In genomic region chr7:55248526-55248925, GRCh38 we compare ENCODE assay signal across 20 cellular contexts.
DNase-seq lines count a peak whose midpoint lies in the region; ATAC-seq and TF ChIP-seq lines count a peak whose summit lies in the region.
"Had no signal": no experiment of that assay in that cellular context is flagged by ENCODE, and none has a peak within 500 bp of the region (broad histone marks: within the 10 kb centered on the region; RNA-seq: fewer than 3 reads in every experiment).

No MANE protein-coding gene starts in this region.

- no peak overlapping the region for H3K23ac ChIP-seq in IMR-90 (ENCODE audit: low read depth, low read length)

- no peak overlapping the region for H4K8ac ChIP-seq in IMR-90 (ENCODE audit: low read depth in 2 of 2, low read length in 2 of 2)

- 0 out of 3 replicates have a peak overlapping the region, but pooled peaks have one; percentile 46 for H2BK15ac ChIP-seq in IMR-90 (ENCODE audit: low read depth, low read length)

- H3K4me2 ChIP-seq in IMR-90 (ENCODE audit: low read depth, low read length) (no peak overlapping the region), OCI-LY7 (ENCODE audit: low read length) (no peak overlapping the region)
- H3K4me2 ChIP-seq: BLaER1 had no signal

- H3K79me2 ChIP-seq in OCI-LY7 (ENCODE audit: insufficient read depth, low read depth, low read length) = no peaks in the 10 kb centered on the region

- peaks cover 9% of the 10 kb centered on the region for H3K9me3 Mint-ChIP-seq in Caco-2 (ENCODE audit: unreplicated experiment)
- H3K9me3 Mint-ChIP-seq: CD4-positive, CD25-positive, alpha-beta regulatory T cell; CD8-positive, alpha-beta memory T cell had no signal

- H2BK120ac ChIP-seq in IMR-90 (ENCODE audit: low read depth, low read length) = no peak overlapping the region

- no peak overlapping the region for H4K91ac ChIP-seq in IMR-90 (ENCODE audit: insufficient read depth, low read depth, low read length)

- H3K9me2 ChIP-seq in OCI-LY7 (ENCODE audit: insufficient read depth, low read length) = no peaks in the 10 kb centered on the region

- peak overlapping the region; percentile 33; the same call in 1 of the 2 replicates for H2BK20ac ChIP-seq in IMR-90 (ENCODE audit: low read depth, low read length)

- H3K4me3 ChIP-seq in Caco-2 (ENCODE audit: low read depth, low read length) = no peak overlapping the region
- no peak overlapping the region for H3K4me3 ChIP-seq in IMR-90 (ENCODE audit: insufficient read depth, low read depth, low read length)
- no peak overlapping the region for H3K4me3 ChIP-seq in esophagus muscularis mucosa
- no peak overlapping the region for H3K4me3 ChIP-seq in thyroid gland (replicated peaks in 1 of 3)
- H3K4me3 ChIP-seq in OCI-LY7 (ENCODE audit: low read depth, low read length, poor library complexity, severe bottlenecking) = no peak overlapping the region
- H3K4me3 ChIP-seq in testis = no peak overlapping the region
- H3K4me3 ChIP-seq: BLaER1 had no signal

- no peak for TF ChIP-seq CTCF in Caco-2 (IDR thresholded peaks at IDR 0.05; ENCODE audit: insufficient read depth in 1 of 2, low read depth in 1 of 2, low read length in 1 of 2, severe bottlenecking in 1 of 2, unreplicated experiment in 1 of 2)
- no peak for TF ChIP-seq CTCF in IMR-90 (conservative IDR thresholded peaks at IDR 0.05; ENCODE audit: low read depth, low read length)
- TF ChIP-seq CTCF in esophagus muscularis mucosa (IDR thresholded peaks at IDR 0.05) = no peak
- TF ChIP-seq CTCF in thyroid gland (IDR thresholded peaks at IDR 0.05) = no peak
- no peak for TF ChIP-seq CTCF in OCI-LY7 (conservative IDR thresholded peaks at IDR 0.05; ENCODE audit: low read length)
- no peak for TF ChIP-seq CTCF in testis (IDR thresholded peaks at IDR 0.05)

- H3K4me1 ChIP-seq in Caco-2 (no peaks in the 10 kb centered on the region), IMR-90 (ENCODE audit: control insufficient read depth, insufficient read depth, low read length) (peaks cover 6% of the 10 kb centered on the region), esophagus muscularis mucosa (no peaks in the 10 kb centered on the region), thyroid gland (peaks cover 15 to 30% of the 10 kb centered on the region in 2 donors), OCI-LY7 (ENCODE audit: insufficient read depth, low read length, poor library complexity, severe bottlenecking) (no peaks in the 10 kb centered on the region), testis (peaks cover 11% of the 10 kb centered on the region)
- H3K4me1 ChIP-seq: BE2C, BLaER1 had no signal

- H3K79me1 ChIP-seq in IMR-90 (ENCODE audit: low read depth in 1 of 2, low read length in 2 of 2) = no peaks in the 10 kb centered on the region

- no peak overlapping the region for H3K56ac ChIP-seq in IMR-90 (ENCODE audit: extremely low read depth, insufficient read depth, low read length)

- CTCF ChIA-PET in Caco-2 (lab: Charles Lee) (interaction anchor here (0.5 to 1.9 kb wide), 3 partner anchors 68 to 1475 kb away, joined by 3 to 8 read pairs (median 3); no protein-coding TSS in a partner anchor), IMR-90 (lab: Yijun Ruan, JAX) (no interaction called here), OCI-LY7 (lab: Charles Lee; ENCODE audit: unreplicated experiment) (no interaction called here)

- H2AK5ac ChIP-seq in IMR-90 (ENCODE audit: low read depth, low read length) = peak overlapping the region; percentile 44; the same call in 1 of the 2 replicates

- WGBS in IMR-90 (ENCODE audit: extremely low coverage in 2 of 2, insufficient read length in 1 of 2), 2 experiments = 92% methylated on average over 7 of the region's 10 CpGs; no CpG with 5 or more reads in 1 of the 2 experiments
- 95% methylated on average over 10 of the region's 10 CpGs for WGBS in esophagus muscularis mucosa
- WGBS in thyroid gland, 2 donors = 93 to 96% methylated on average over 10 of the region's 10 CpGs
- WGBS in testis, 2 donors = 90 to 97% methylated on average over 10 of the region's 10 CpGs

- peak overlapping the region; percentile 54 for H3K27ac Mint-ChIP-seq in Caco-2 (ENCODE audit: unreplicated experiment)
- H3K27ac Mint-ChIP-seq: CD14-positive monocyte; CD4-positive, alpha-beta memory T cell; CD4-positive, CD25-positive, alpha-beta regulatory T cell; CD8-positive, alpha-beta memory T cell had no signal

- POLR2A ChIA-PET in Caco-2 (lab: Charles Lee) = no interaction called here
- POLR2A ChIA-PET in IMR-90 (lab: Charles Lee; ENCODE audit: unreplicated experiment) = no interaction called here
- POLR2A ChIA-PET in OCI-LY7 (lab: Charles Lee) = no interaction called here

- no peak overlapping the region; the same call in 1 of the 2 replicates for H3K4ac ChIP-seq in IMR-90 (ENCODE audit: low read depth, low read length)

- no peaks in the 10 kb centered on the region for H3K27me3 Mint-ChIP-seq in Caco-2 (ENCODE audit: insufficient read depth, unreplicated experiment)

- H3K18ac ChIP-seq in IMR-90 (ENCODE audit: low read depth, low read length) = no peak overlapping the region

- DNase-seq in Caco-2 (no peak), IMR-90 (no peak), esophagus muscularis mucosa (ENCODE audit: extremely low spot score) (peak; percentile 70), thyroid gland (no peak), OCI-LY7 (ENCODE audit: low spot score) (no peak), testis (no peak)
- DNase-seq in activated CD4-positive, alpha-beta T cell treated with anti-CD3 and anti-CD28 coated beads, Interleukin-2, amount 50 U/mL, for 48 hours = no peak
- DNase-seq: 8988T; ACHN; BE2C; C1 segment of cervical spinal cord; Calu3; CD4-positive, alpha-beta memory T cell; CD4-positive, CD25-positive, alpha-beta regulatory T cell; CD8-positive, alpha-beta memory T cell; COR-L47; DMS79 treated with DMSO at 0.1 percent for 48 hours; GF-D8 had no signal

- TF ChIP-seq EP300 in esophagus muscularis mucosa (IDR thresholded peaks at IDR 0.05) = no peak

- dilution Hi-C loops in IMR-90 (cut with HindIII; ENCODE audit: low sequenced_read_pairs, unreplicated experiment) = no loop called here

- TF ChIP-seq POLR2A in IMR-90 (IDR thresholded peaks at IDR 0.05; ENCODE audit: low read depth, low read length) (no peak), esophagus muscularis mucosa (IDR thresholded peaks at IDR 0.05; ENCODE audit: low read depth) (no peak), thyroid gland (IDR thresholded peaks at IDR 0.05) (no peak), testis (IDR thresholded peaks at IDR 0.05) (no peak)

- no peaks in the 10 kb centered on the region; the same call in 1 of the 2 replicates for H3K9me1 ChIP-seq in IMR-90 (ENCODE audit: insufficient read depth, low read length)

- H4K20me1 ChIP-seq in IMR-90 (ENCODE audit: insufficient read depth, low read length) = no peaks in the 10 kb centered on the region
- H4K20me1 ChIP-seq in OCI-LY7 (ENCODE audit: insufficient read depth, low read length) = no peaks in the 10 kb centered on the region
- H4K20me1 ChIP-seq: BLaER1 had no signal

- no peak for TF ChIP-seq RAD21 in IMR-90 (IDR thresholded peaks at IDR 0.05; ENCODE audit: low read length)

- no peaks in the 10 kb centered on the region for H3K36me3 Mint-ChIP-seq in Caco-2 (ENCODE audit: insufficient read depth, unreplicated experiment)
- H3K36me3 Mint-ChIP-seq: CD14-positive monocyte; CD4-positive, alpha-beta memory T cell; CD4-positive, CD25-positive, alpha-beta regulatory T cell; CD8-positive, alpha-beta memory T cell had no signal

- H4K5ac ChIP-seq in IMR-90 (ENCODE audit: low read depth, low read length) = no peak overlapping the region

- H3K14ac ChIP-seq in IMR-90 (replicated peaks; ENCODE audit: low read depth, low read length) = no peak overlapping the region

- H3K4me1 Mint-ChIP-seq in Caco-2 (ENCODE audit: low read depth, unreplicated experiment) = no peaks in the 10 kb centered on the region
- H3K4me1 Mint-ChIP-seq: CD14-positive monocyte had no signal

- H3K27ac ChIP-seq in IMR-90 (ENCODE audit: insufficient read depth, low read length) = no peak overlapping the region
- no peak overlapping the region for H3K27ac ChIP-seq in esophagus muscularis mucosa (replicated peaks in 1 of 4)
- peak overlapping the region; percentile 70 to 84 (median 74) for H3K27ac ChIP-seq in thyroid gland
- no peak overlapping the region for H3K27ac ChIP-seq in OCI-LY7 (ENCODE audit: low read depth, low read length, poor library complexity, severe bottlenecking)
- H3K27ac ChIP-seq in testis = no peak overlapping the region
- H3K27ac ChIP-seq: BLaER1 had no signal

- no peak overlapping the region for H2AFZ ChIP-seq in IMR-90 (replicated peaks; ENCODE audit: low read length, poor library complexity)
- no peak overlapping the region for H2AFZ ChIP-seq in OCI-LY7 (ENCODE audit: low read length)

- no peak overlapping the region for H2AK9ac ChIP-seq in IMR-90 (replicated peaks; ENCODE audit: low read depth, low read length, poor library complexity)

- H3K27me3 ChIP-seq in Caco-2 (replicated peaks; ENCODE audit: control insufficient read depth, insufficient read depth, low read length) = no peaks in the 10 kb centered on the region
- H3K27me3 ChIP-seq in IMR-90 (ENCODE audit: control insufficient read depth, insufficient read depth, low read length) = no peaks in the 10 kb centered on the region
- H3K27me3 ChIP-seq in esophagus muscularis mucosa = no peaks in the 10 kb centered on the region
- no peaks in the 10 kb centered on the region for H3K27me3 ChIP-seq in thyroid gland
- no peaks in the 10 kb centered on the region for H3K27me3 ChIP-seq in testis
- H3K27me3 ChIP-seq: BE2C had no signal

- BruUV-seq in Caco-2 (replicated peaks; lab: Mats Ljungman, UMichigan) (no TSS peak), IMR-90 (replicated peaks; lab: Mats Ljungman, UMichigan) (no TSS peak), OCI-LY7 (replicated peaks; lab: Mats Ljungman, UMichigan) (no TSS peak)

- no peaks in the 10 kb centered on the region for H3K9me3 ChIP-seq in Caco-2
- H3K9me3 ChIP-seq in IMR-90 (ENCODE audit: control insufficient read depth, insufficient read depth, low read length) = no peaks in the 10 kb centered on the region
- H3K9me3 ChIP-seq in esophagus muscularis mucosa = no peaks in the 10 kb centered on the region
- no peaks in the 10 kb centered on the region for H3K9me3 ChIP-seq in thyroid gland
- no peaks in the 10 kb centered on the region for H3K9me3 ChIP-seq in OCI-LY7 (ENCODE audit: low read length)
- H3K9me3 ChIP-seq in testis = no peaks in the 10 kb centered on the region
- H3K9me3 ChIP-seq: BE2C, BLaER1 had no signal

- H3K9ac ChIP-seq in IMR-90 (ENCODE audit: low read depth, low read length) = no peak overlapping the region
- H3K9ac ChIP-seq: BLaER1 had no signal

- no peak overlapping the region for H3K4me3 Mint-ChIP-seq in Caco-2 (ENCODE audit: unreplicated experiment)
- H3K4me3 Mint-ChIP-seq: CD14-positive monocyte; CD4-positive, alpha-beta memory T cell; CD4-positive, CD25-positive, alpha-beta regulatory T cell; CD8-positive, alpha-beta memory T cell had no signal

- H2BK5ac ChIP-seq in IMR-90 (ENCODE audit: low read depth, low read length, poor library complexity, severe bottlenecking) = no peak overlapping the region

- H3K36me3 ChIP-seq in Caco-2 (ENCODE audit: control insufficient read depth, insufficient read depth, low read length) (no peaks in the 10 kb centered on the region), IMR-90 (ENCODE audit: control insufficient read depth, insufficient read depth, low read length) (no peaks in the 10 kb centered on the region), esophagus muscularis mucosa (no peaks in the 10 kb centered on the region), thyroid gland (no peaks in the 10 kb centered on the region), OCI-LY7 (ENCODE audit: insufficient read depth, low read length) (no peaks in the 10 kb centered on the region), testis (ENCODE audit: low read depth, missing control alignments) (no peaks in the 10 kb centered on the region)
- H3K36me3 ChIP-seq: BE2C, BLaER1 had no signal

- in situ Hi-C loops in IMR-90 (cut with MboI; ENCODE audit: low sequenced_read_pairs) = no loop called here

- intact Hi-C loops in Caco-2 (cut with micrococcal nuclease; ENCODE audit: unreplicated experiment) = no loop called here
- intact Hi-C loops in IMR-90 (cut with micrococcal nuclease) = loop anchor here (5.0 kb wide), 1 partner anchor 36 kb away; no protein-coding TSS in a partner anchor
- intact Hi-C loops in esophagus muscularis mucosa (cut with DNase I) = no loop called here
- intact Hi-C loops in thyroid gland (cut with DNase I) = no loop called here
- intact Hi-C loops in OCI-LY7 (cut with micrococcal nuclease; ENCODE audit: unreplicated experiment) = no loop called here
- intact Hi-C loops in testis (cut with DNase I; ENCODE audit: low total_unique reads) = no loop called here

- no peak for ATAC-seq in IMR-90 (ENCODE audit: low read depth)

Comparison
In these comparisons a context has a peak if more than half of its experiments do, and no peak if none do; other contexts are left out.
1. H3K27ac ChIP-seq: peak in thyroid gland (3 of 3); none in IMR-90 (single experiment), esophagus muscularis mucosa (0 of 4), OCI-LY7 (single experiment) and testis (0 of 2).